Comparison of ENCODE assay signal across 8 cellular contexts in genomic region chr2:144659731-144660275, GRCh38.
DNase-seq lines count a peak whose midpoint lies in the region; TF ChIP-seq lines count a peak whose summit lies in the region.

No MANE protein-coding gene starts in this region.

- H3K36me3 ChIP-seq in tibial artery, result no peaks in the 10 kb centered on the region

- H3K27ac Mint-ChIP-seq in activated T-helper 2 cell treated with anti-CD3 and anti-CD28 coated beads, Interferon-gamma antibody, Interleukin-2, Interleukin-4, amounts not matched to agents 10 μg/mL and 5 μg/mL and 100 μg/mL, durations not matched to agents 14 hours and 24 hours and 36 hours, result no peak overlapping the region

- H3K27me3 ChIP-seq in tibial artery, result no peaks in the 10 kb centered on the region

- no peak overlapping the region for H3K4me3 ChIP-seq in tibial artery

- no peaks in the 10 kb centered on the region for H3K4me1 ChIP-seq in tibial artery

- H3K27ac ChIP-seq in tibial artery, result peak overlapping the region in 1 of 2 donors; percentile 17

- no peaks in the 10 kb centered on the region for H3K9me3 ChIP-seq in tibial artery

- intact Hi-C loops in tibial artery (cut with DNase I; ENCODE audit: low total_unique reads), result no loop called here
- intact Hi-C loops in activated T-helper 2 cell treated with anti-CD3 and anti-CD28 coated beads, Interferon-gamma antibody, Interleukin-2, Interleukin-4, amounts not matched to agents 10 μg/mL and 5 μg/mL and 100 μg/mL, durations not matched to agents 14 hours and 24 hours and 36 hours (cut with micrococcal nuclease), result no loop called here

- H3K4me1 Mint-ChIP-seq in activated T-helper 2 cell treated with anti-CD3 and anti-CD28 coated beads, Interferon-gamma antibody, Interleukin-2, Interleukin-4, amounts not matched to agents 10 μg/mL and 5 μg/mL and 100 μg/mL, durations not matched to agents 14 hours and 24 hours and 36 hours (ENCODE audit: low read depth), result no peaks in the 10 kb centered on the region

- H3K4me3 Mint-ChIP-seq in activated T-helper 2 cell treated with anti-CD3 and anti-CD28 coated beads, Interferon-gamma antibody, Interleukin-2, Interleukin-4, amounts not matched to agents 10 μg/mL and 5 μg/mL and 100 μg/mL, durations not matched to agents 14 hours and 24 hours and 36 hours (ENCODE audit: low read depth), result no peak overlapping the region

- peak in 2 of 3 donors; percentile 7 for DNase-seq in stimulated activated CD4-positive, alpha-beta T cell treated with anti-CD3 and anti-CD28 coated beads, Interleukin-12 subunit alpha, Interleukin-12 subunit beta, amount 100 ng/mL, for 48 hours (ENCODE audit: low read depth in 2 of 3, low spot score in 1 of 3)
- DNase-seq in stimulated activated CD4-positive, alpha-beta T cell treated with anti-CD3 and anti-CD28 coated beads, Interleukin-12 subunit alpha, Interleukin-12 subunit beta, amount 100 ng/mL, for 4 hours, result no peak
- DNase-seq in activated T-cell treated with anti-CD3 and anti-CD28 coated beads for 48 hours (ENCODE audit: low read depth) (peak; percentile 13), kidney tubule cell (ENCODE audit: low spot score) (peak; percentile 78), tibial artery (peak; percentile 42 to 70), ureter (ENCODE audit: low spot score) (no peak), Kasumi-1 (lab: John Stamatoyannopoulos, UW) (no peak)
- no peak for DNase-seq in activated T-helper 2 cell treated with anti-CD3 and anti-CD28 coated beads, Interferon-gamma antibody, Interleukin-2, Interleukin-4, amounts not matched to agents 10 μg/mL and 5 μg/mL and 100 μg/mL, durations not matched to agents 14 hours and 24 hours and 36 hours (ENCODE audit: low spot score)

- H3K9me3 Mint-ChIP-seq in activated T-helper 2 cell treated with anti-CD3 and anti-CD28 coated beads, Interferon-gamma antibody, Interleukin-2, Interleukin-4, amounts not matched to agents 10 μg/mL and 5 μg/mL and 100 μg/mL, durations not matched to agents 14 hours and 24 hours and 36 hours, result no peaks in the 10 kb centered on the region

- peaks cover 18% of the 10 kb centered on the region for H3K27me3 Mint-ChIP-seq in activated T-helper 2 cell treated with anti-CD3 and anti-CD28 coated beads, Interferon-gamma antibody, Interleukin-2, Interleukin-4, amounts not matched to agents 10 μg/mL and 5 μg/mL and 100 μg/mL, durations not matched to agents 14 hours and 24 hours and 36 hours (ENCODE audit: low read depth)

- H3K36me3 Mint-ChIP-seq in activated T-helper 2 cell treated with anti-CD3 and anti-CD28 coated beads, Interferon-gamma antibody, Interleukin-2, Interleukin-4, amounts not matched to agents 10 μg/mL and 5 μg/mL and 100 μg/mL, durations not matched to agents 14 hours and 24 hours and 36 hours (ENCODE audit: low read depth), result no peaks in the 10 kb centered on the region

- no peak for TF ChIP-seq CTCF in tibial artery (IDR thresholded peaks at IDR 0.05)

Comparison
In these comparisons a context has a peak if more than half of its experiments do, and no peak if none do; other contexts are left out.
1. DNase-seq: peak in stimulated activated CD4-positive, alpha-beta T cell treated with anti-CD3 and anti-CD28 coated beads, Interleukin-12 subunit alpha, Interleukin-12 subunit beta, amount 100 ng/mL, for 48 hours (2 of 3), activated T-cell treated with anti-CD3 and anti-CD28 coated beads for 48 hours (single experiment), kidney tubule cell (single experiment) and tibial artery (2 of 2); none in stimulated activated CD4-positive, alpha-beta T cell treated with anti-CD3 and anti-CD28 coated beads, Interleukin-12 subunit alpha, Interleukin-12 subunit beta, amount 100 ng/mL, for 4 hours (single experiment), activated T-helper 2 cell treated with anti-CD3 and anti-CD28 coated beads, Interferon-gamma antibody, Interleukin-2, Interleukin-4, amounts not matched to agents 10 μg/mL and 5 μg/mL and 100 μg/mL, durations not matched to agents 14 hours and 24 hours and 36 hours (single experiment), ureter (single experiment) and Kasumi-1 (0 of 2).